In genomic region chr1:234599617-234600417, GRCh38 we compare ENCODE assay signal across 8 cellular contexts. TPM values are rescaled to one million over a fixed set of nuclear protein-coding genes. Genes with fewer than 3 reads are reported as not detected.
DNase-seq lines count a peak whose midpoint lies in the region; ATAC-seq and TF ChIP-seq lines count a peak whose summit lies in the region.

No MANE protein-coding gene starts in this region.

- H3K4me1 ChIP-seq in spleen = peaks cover 56 to 71% (median 63%) of the 10 kb centered on the region in 6 donors

- CTCF ChIA-PET in AG04450 (lab: Charles Lee) (interaction anchor here (0.6 to 2.6 kb wide), 4 partner anchors 101 to 484 kb away, joined by 7 to 17 read pairs (median 11); no protein-coding TSS in a partner anchor), activated B cell treated with CpG ODN at 0.5 μM for 24 hours (lab: Charles Lee) (interaction anchor here (1.2 to 3.1 kb wide), 3 partner anchors 101 to 484 kb away, joined by 4 to 19 read pairs (median 8); no protein-coding TSS in a partner anchor)

- WGBS in spleen, 5 donors = 0 to 1% (median 1%) methylated on average over 22 to 87 of the region's 87 CpGs

- POLR2A ChIA-PET in AG04450 (lab: Yijun Ruan, JAX) (interaction anchor here (0.6 to 1.6 kb wide), 12 partner anchors 10 to 371 kb away, joined by 3 to 7 read pairs (median 4); partner anchors contain the start of gene IRF2BP2), activated B cell treated with CpG ODN at 0.5 μM for 24 hours (lab: Charles Lee) (interaction anchor here (0.6 to 7.0 kb wide), 32 partner anchors 12 to 1275 kb away, joined by 3 to 148 read pairs (median 4); partner anchors contain the start of genes IRF2BP2 and TARBP1)

- H3K4me3 ChIP-seq in AG04450 (ENCODE audit: low read depth, low read length) (peak overlapping the region; percentile 64), cardiac fibroblast (replicated peaks in 1 of 2; ENCODE audit: low read depth in 2 of 2, low read length in 2 of 2) (peak overlapping the region; percentile 46 to 52), spleen (peak overlapping the region; percentile 50 to 72 (median 58))

- H3K27me3 Mint-ChIP-seq in activated B cell treated with CpG ODN at 0.5 μM for 24 hours = no peaks in the 10 kb centered on the region

- H3K9me3 ChIP-seq in AG04450 (ENCODE audit: control insufficient read depth, insufficient read depth, low read length) = no peaks in the 10 kb centered on the region
- no peaks in the 10 kb centered on the region for H3K9me3 ChIP-seq in spleen

- H3K4me1 Mint-ChIP-seq in activated B cell treated with CpG ODN at 0.5 μM for 24 hours = peaks cover 66% of the 10 kb centered on the region

- peak overlapping the region; percentile 96 for H3K27ac ChIP-seq in AG04450 (ENCODE audit: low read depth, low read length)
- H3K27ac ChIP-seq in spleen = peak overlapping the region; percentile 91 to 100 (median 100)

- peak overlapping the region; percentile 86 for H3K4me3 Mint-ChIP-seq in activated B cell treated with CpG ODN at 0.5 μM for 24 hours

- H3K27me3 ChIP-seq in AG04450 (ENCODE audit: control insufficient read depth, insufficient read depth, low read length) (no peaks in the 10 kb centered on the region), spleen (replicated peaks in 1 of 7) (no peaks in the 10 kb centered on the region)

- H3K27ac Mint-ChIP-seq in activated B cell treated with CpG ODN at 0.5 μM for 24 hours = peak overlapping the region; percentile 89

- H3K9me3 Mint-ChIP-seq in activated B cell treated with CpG ODN at 0.5 μM for 24 hours = no peaks in the 10 kb centered on the region

- intact Hi-C loops in activated B cell treated with CpG ODN at 0.5 μM for 24 hours (cut with micrococcal nuclease) = loop anchor here (1.0 to 10.0 kb wide), 12 partner anchors 7 to 1545 kb away; partner anchors contain the start of genes ARID4B, B3GALNT2, COA6 and GGPS1
- intact Hi-C loops in spleen (cut with DNase I; ENCODE audit: low total_unique reads) = loop anchor here (5.0 kb wide), 2 partner anchors 103 to 482 kb away; no protein-coding TSS in a partner anchor

- peaks cover 0 to 20% (median 0%) of the 10 kb centered on the region in 6 donors for H3K36me3 ChIP-seq in spleen

- TF ChIP-seq POLR2A in spleen (IDR thresholded peaks at IDR 0.05) = peak in 2 of 3 donors; percentile 22 to 78

- ATAC-seq in GM18870 (IDR thresholded peaks at IDR 0.05; ENCODE audit: unreplicated experiment) = peak; percentile 51
- ATAC-seq in HG03095 (IDR thresholded peaks at IDR 0.05; ENCODE audit: unreplicated experiment) = peak; percentile 69
- ATAC-seq in activated B cell treated with CpG ODN at 0.5 μM for 24 hours (ENCODE audit: low read depth) = peak; percentile 73

- H3K36me3 Mint-ChIP-seq in activated B cell treated with CpG ODN at 0.5 μM for 24 hours (ENCODE audit: low read depth) = peaks cover 19% of the 10 kb centered on the region

- TF ChIP-seq CTCF in AG04450 (IDR thresholded peaks at IDR 0.05; ENCODE audit: low read depth, low read length) (no peak), activated B cell treated with CpG ODN at 0.5 μM for 24 hours (IDR thresholded peaks at IDR 0.05) (no peak), cardiac fibroblast (IDR thresholded peaks at IDR 0.05; ENCODE audit: low read depth, low read length) (no peak), spleen (IDR thresholded peaks at IDR 0.05 in 8 of 11, conservative IDR thresholded peaks at IDR 0.05 in 3 of 11) (peak in 3 of 11 experiments; percentile 6 to 35 (median 12))

- DNase-seq in AG04450 (ENCODE audit: low read depth, low spot score) = no peak
- DNase-seq in NCI-H2196 treated with DMSO at 0.1 percent for 48 hours (lab: John Stamatoyannopoulos, UW; ENCODE audit: unreplicated experiment) = peak; percentile 67
- peak; percentile 67 for DNase-seq in activated B cell treated with CpG ODN at 0.5 μM for 24 hours
- peak; percentile 83 to 92 for DNase-seq in cardiac fibroblast (ENCODE audit: low read depth in 2 of 2)
- peak; percentile 89 for DNase-seq in iris pigment epithelial cell (ENCODE audit: low read depth)
- DNase-seq in spleen = peak; percentile 95

RNA-seq across cellular contexts. Expression of gene IRF2BP2, which starts 10.2 kb away (rescaled TPM):
- polyA plus RNA-seq in AG04450 (2011; rRNA removed) (20.3 and 28.6 TPM in 2 replicates), spleen (10 to 100 TPM; 39.1 to 55.5 (median 48.8) TPM)
- polyA minus RNA-seq in AG04450 (2011; rRNA and poly(A)+ RNA removed) = 38.5 and 53.5 TPM in 2 replicates
- total RNA-seq in activated B cell treated with CpG ODN at 0.5 μM for 24 hours (117 and 121 TPM in 2 replicates), spleen (100 to 1,000 TPM in 1 of 7 donors, 10 to 100 TPM in 6; 57.2 to 109 (median 63.5) TPM)
